Comparison of ENCODE assay signal across 26 cellular contexts in the genomic region with DNA sequence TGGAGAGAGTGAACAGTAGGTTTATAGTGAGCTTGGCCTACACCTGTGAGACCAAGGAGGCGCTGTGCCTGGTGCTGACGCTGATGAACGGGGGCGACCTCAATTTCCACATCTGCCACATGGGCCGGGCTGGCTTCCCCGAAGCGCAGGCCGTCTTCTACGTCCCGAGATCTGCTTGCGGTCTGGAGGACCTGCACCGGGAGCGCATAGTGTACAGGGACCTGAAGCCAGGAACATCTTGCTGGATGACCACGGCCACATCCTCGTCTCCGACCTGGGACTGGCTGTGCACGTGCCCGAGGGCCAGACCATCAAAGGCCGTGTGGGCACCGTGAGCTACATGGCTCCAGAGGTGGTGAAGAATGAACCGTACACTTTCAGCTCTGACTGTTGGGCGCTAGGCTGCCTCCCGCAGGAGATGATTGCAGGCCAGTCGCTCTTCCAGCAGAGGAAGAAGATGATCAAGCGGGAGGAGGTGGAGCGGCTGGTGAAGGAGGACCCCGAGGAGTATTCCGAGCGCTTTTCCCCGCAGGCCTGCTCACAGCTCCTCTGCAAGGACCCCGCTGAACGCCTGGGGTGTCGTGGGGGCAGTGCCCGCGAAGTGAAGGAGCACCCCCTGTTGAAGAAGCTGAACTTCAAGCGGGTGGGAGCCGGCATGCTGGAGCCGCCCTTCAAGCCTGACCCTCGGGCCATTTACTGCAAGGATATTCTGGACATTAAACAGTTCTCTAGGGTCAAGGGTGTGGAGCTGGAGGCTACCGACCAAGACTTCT.
"Had no signal": no experiment of that assay in that cellular context is flagged by ENCODE, and none has a peak within 500 bp of the region (broad histone marks: within the 10 kb centered on the region; RNA-seq: fewer than 3 reads in every experiment).

No MANE protein-coding gene starts in this region.

- H3K27ac Mint-ChIP-seq: immature natural killer cell; mesothelial cell of epicardium; natural killer cell; nephron progenitor cell; stimulated activated naive B cell treated with anti-CD40 and anti-IgM and Interleukin-4, amounts not matched to agents 10 μg/mL and 1 μg/mL and 100 μg/mL, for 72 hours had no signal

- H3K27me3 Mint-ChIP-seq: naive B cell; stimulated activated naive B cell treated with anti-CD40 and anti-IgM and Interleukin-4, amounts not matched to agents 10 μg/mL and 1 μg/mL and 100 μg/mL, for 72 hours had no signal

- H3K27me3 ChIP-seq: left lung, right atrium auricular region, stomach, testis, thyroid gland, transverse colon, upper lobe of left lung, vagina had no signal

- ATAC-seq: left colon; natural killer cell; sciatic nerve; stimulated activated naive B cell treated with anti-CD40 and anti-IgM and Interleukin-4, amounts not matched to agents 10 μg/mL and 1 μg/mL and 100 μg/mL, for 72 hours; stimulated activated naive CD8-positive, alpha-beta T cell treated with anti-CD3 and anti-CD28 coated beads, Interleukin-15, Interleukin-2, amounts not matched to agents 100 U/mL and 50 U/mL, for 24 hours had no signal

- H3K9me3 Mint-ChIP-seq: immature natural killer cell; naive B cell; natural killer cell; stimulated activated naive B cell treated with anti-CD40 and anti-IgM and Interleukin-4, amounts not matched to agents 10 μg/mL and 1 μg/mL and 100 μg/mL, for 72 hours had no signal

- H3K4me3 Mint-ChIP-seq: immature natural killer cell, mesothelial cell of epicardium, natural killer cell, nephron progenitor cell had no signal

- H3K36me3 ChIP-seq: right atrium auricular region, stomach, thyroid gland, transverse colon, upper lobe of left lung, vagina had no signal

- H3K4me1 ChIP-seq: left lung, parathyroid adenoma, right atrium auricular region, stomach, testis, thyroid gland, transverse colon, upper lobe of left lung, vagina had no signal

- H3K4me1 Mint-ChIP-seq: mesothelial cell of epicardium, naive B cell had no signal

- H3K9me3 ChIP-seq: right atrium auricular region, stomach, testis, thyroid gland, transverse colon, upper lobe of left lung, vagina had no signal

- H3K27ac ChIP-seq: left lung, parathyroid adenoma, right atrium auricular region, stomach, testis, thyroid gland, transverse colon, upper lobe of left lung, vagina had no signal

- DNase-seq: hippocampal formation; immature natural killer cell; kidney; left colon; left lung; mesendoderm; naive B cell; natural killer cell; nephron progenitor cell; stimulated activated CD4-positive, alpha-beta T cell treated with anti-CD3 and anti-CD28 coated beads, Interleukin-12 subunit alpha, Interleukin-12 subunit beta, amount 100 ng/mL, for 4 hours; stimulated activated CD4-positive, alpha-beta T cell treated with anti-CD3 and anti-CD28 coated beads, Interleukin-15, amount 100 ng/mL, for 24 hours; stimulated activated CD4-positive, alpha-beta T cell treated with anti-CD3 and anti-CD28 coated beads, Interleukin-2, amount 100 ng/mL, for 24 hours; stimulated activated CD4-positive, alpha-beta T cell treated with anti-CD3 and anti-CD28 coated beads, Interleukin-4, amount 100 ng/mL, for 1 hour; stimulated activated naive B cell treated with anti-CD40 and anti-IgM and Interleukin-4, amounts not matched to agents 10 μg/mL and 1 μg/mL and 100 μg/mL, for 72 hours; stimulated activated naive CD8-positive, alpha-beta T cell treated with anti-CD3 and anti-CD28 coated beads, Interleukin-15, Interleukin-2, amounts not matched to agents 100 U/mL and 50 U/mL, for 24 hours; stomach; testis; thyroid gland; transverse colon had no signal

- H3K36me3 Mint-ChIP-seq: naive B cell, natural killer cell had no signal

- H3K4me3 ChIP-seq: left lung, lung, thyroid gland had no signal
